31 cellular contexts compared by ENCODE assay signal in genomic region chr19:28235606-28236125, GRCh38.
"Had no signal": no experiment of that assay in that cellular context is flagged by ENCODE, and none has a peak within 500 bp of the region (broad histone marks: within the 10 kb centered on the region; RNA-seq: fewer than 3 reads in every experiment).

No MANE protein-coding gene starts in this region.

- H3K9ac ChIP-seq: SK-N-SH had no signal

- DNase-seq: activated CD4-positive, alpha-beta T cell treated with anti-CD3 and anti-CD28 coated beads for 36 hours; activated CD4-positive, alpha-beta T cell treated with anti-CD3 and anti-CD28 coated beads, Interleukin-2, amount 10 ng/mL, durations not matched to agents 7 days and 5 days; activated CD4-positive, alpha-beta T cell treated with anti-CD3 and anti-CD28 coated beads, Interleukin-2, amount 50 U/mL, for 48 hours; activated CD8-positive, alpha-beta T cell treated with anti-CD3 and anti-CD28 coated beads, Interleukin-2, amount 10 ng/mL, durations not matched to agents 7 days and 5 days; activated gamma-delta T cell treated with Interleukin-2 at 50 U/mL for 16 hours; activated naive CD4-positive, alpha-beta T cell treated with anti-CD3 and anti-CD28 coated beads for 36 hours; activated T-cell treated with anti-CD3 and anti-CD28 coated beads, Interleukin-2, amount 50 U/mL, for 24 hours; adrenal gland; body of pancreas; Karpas-422; KBM-7; NCI-H1048; NCI-H1105 treated with DMSO at 0.1 percent for 48 hours; NCI-H1436; NCI-H1694; NCI-H1930; NCI-H2081 treated with DMSO at 0.1 percent for 48 hours; NCI-H345; NCI-H526; NCI-H748 treated with DMSO at 0.1 percent for 48 hours; NK-92 treated with Interleukin-12 subunit alpha and Interleukin-12 subunit beta, amount 100 ng/mL, for 24 hours; PC-3; Peyer's patch; RPMI8226; SHP77 treated with DMSO at 0.1 percent for 48 hours; SK-N-SH had no signal

- H3K4me1 ChIP-seq: body of pancreas, breast epithelium, Peyer's patch, SJSA1 had no signal

- ATAC-seq: activated CD4-positive, alpha-beta T cell treated with anti-CD3 and anti-CD28 coated beads for 36 hours; activated CD4-positive, CD25-positive, alpha-beta regulatory T cell treated with anti-CD3 and anti-CD28 coated beads, Interleukin-2, amount 50 U/mL, for 24 hours; activated CD8-positive, alpha-beta T cell treated with anti-CD3 and anti-CD28 coated beads, Interleukin-2, amount 10 ng/mL, durations not matched to agents 7 days and 5 days; activated naive CD4-positive, alpha-beta T cell treated with anti-CD3 and anti-CD28 coated beads, Interleukin-2, amount 50 U/mL, for 72 hours; body of pancreas; PC-3; WTC11 had no signal

- H3K9me3 ChIP-seq: adrenal gland, body of pancreas, breast epithelium, SJSA1, SK-N-SH had no signal

- H3K27me3 ChIP-seq: body of pancreas, Peyer's patch, SJSA1 had no signal

- H3K27ac ChIP-seq: adrenal gland, body of pancreas, breast epithelium, Peyer's patch, SJSA1 had no signal

- H3K4me2 ChIP-seq: SK-N-SH had no signal

- H3K36me3 ChIP-seq: adrenal gland, breast epithelium, Peyer's patch, SJSA1 had no signal

- H3K4me3 ChIP-seq: adrenal gland, body of pancreas, breast epithelium, Peyer's patch, SJSA1 had no signal
